18 cellular contexts compared by ENCODE assay signal in genomic region chr14:104289485-104289884, GRCh38.
"Had no signal": no experiment of that assay in that cellular context is flagged by ENCODE, and none has a peak within 500 bp of the region (broad histone marks: within the 10 kb centered on the region; RNA-seq: fewer than 3 reads in every experiment).

No MANE protein-coding gene starts in this region.

- H3K79me2 ChIP-seq: parathyroid adenoma had no signal

- H3K4me1 ChIP-seq: foreskin keratinocyte, parathyroid adenoma, thyroid gland had no signal

- DNase-seq: activated CD4-positive, alpha-beta T cell treated with anti-CD3 and anti-CD28 coated beads for 48 hours; activated CD4-positive, CD25-positive, alpha-beta regulatory T cell; activated CD8-positive, alpha-beta T cell treated with anti-CD3 and anti-CD28 coated beads for 36 hours; activated T-cell treated with anti-CD3 and anti-CD28 coated beads, Interleukin-2, amount 50 U/mL, for 1 hour; amygdala; caudate nucleus; foreskin keratinocyte; hypothalamus; mesenchymal stem cell; stimulated activated CD4-positive, alpha-beta T cell treated with anti-CD3 and anti-CD28 coated beads, Interleukin-2, amount 100 ng/mL, for 24 hours; stimulated activated naive CD4-positive, alpha-beta T cell treated with Interleukin-2 at 50 U/mL for 16 hours; T-helper 9 cell; thyroid gland had no signal

- H3K27ac ChIP-seq: dorsolateral prefrontal cortex, foreskin keratinocyte, parathyroid adenoma, thyroid gland had no signal

- H3K9ac ChIP-seq: parathyroid adenoma had no signal

- FAIRE-seq: colon had no signal

- H3K4me3 ChIP-seq: dorsolateral prefrontal cortex, thyroid gland had no signal

- H3K36me3 ChIP-seq: thyroid gland had no signal

- H2AFZ ChIP-seq: parathyroid adenoma had no signal

- ATAC-seq: activated CD8-positive, alpha-beta T cell treated with anti-CD3 and anti-CD28 coated beads for 36 hours; activated T-helper 17 cell treated with anti-CD3 and anti-CD28 coated beads, Interleukin-2, amount 50 U/mL, for 72 hours; foreskin keratinocyte; naive thymus-derived CD8-positive, alpha-beta T cell had no signal

- H3K9me3 ChIP-seq: thyroid gland had no signal

- H3K27me3 ChIP-seq: foreskin keratinocyte, thyroid gland had no signal
